ENCODE assay signal across 8 cellular contexts in the genomic region with DNA sequence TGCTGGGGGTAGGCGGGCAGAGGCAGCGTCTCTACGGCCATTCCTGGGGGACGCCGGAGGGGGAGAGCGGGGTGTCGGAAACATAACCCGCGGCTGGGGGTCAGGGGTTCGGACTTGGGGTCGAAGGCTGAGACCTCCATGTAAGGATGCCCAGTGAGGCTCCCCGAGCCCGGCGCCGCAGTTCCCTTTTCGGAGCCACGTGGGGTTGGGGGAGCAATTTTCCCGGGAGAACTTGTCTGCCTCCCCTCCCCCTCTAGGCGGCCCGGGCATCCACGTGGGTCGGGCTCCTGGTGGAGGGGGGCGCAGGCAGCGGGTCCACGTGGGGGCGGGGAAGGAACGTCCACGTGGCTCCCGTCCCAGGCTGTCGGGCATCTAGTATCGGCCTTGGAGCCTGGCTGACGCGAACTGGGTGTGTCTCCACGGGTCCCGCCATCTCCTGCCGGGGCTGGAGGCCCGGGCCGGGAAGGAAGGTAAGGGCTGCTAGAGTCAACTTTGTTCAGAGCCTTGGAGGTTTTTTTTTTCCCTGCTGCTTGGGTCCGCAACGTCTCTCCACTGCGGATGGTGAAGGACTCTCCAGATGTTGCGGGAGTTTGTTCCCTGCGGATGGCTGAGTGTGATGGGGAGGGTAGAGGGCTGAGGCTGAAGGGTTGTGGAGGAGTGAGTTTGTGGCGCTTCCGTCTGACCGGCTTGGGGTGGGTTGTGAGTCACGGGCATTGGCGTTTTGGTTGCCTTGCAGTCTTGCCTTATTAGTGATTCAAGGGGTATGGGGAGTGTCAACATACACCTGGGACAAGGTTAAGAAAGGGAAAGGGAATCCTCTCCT. TPM values are rescaled to one million over a fixed set of nuclear protein-coding genes. Genes with fewer than 3 reads are reported as not detected.
A peak's percentile ranks its signal among the peaks of the same experiment; 100 is the strongest.
DNase-seq lines count a peak whose midpoint lies in the region; ATAC-seq, FAIRE-seq and TF ChIP-seq lines count a peak whose summit lies in the region.

No MANE protein-coding gene starts in this region.

- no peak for TF ChIP-seq RAD21 in A549 (conservative IDR thresholded peaks at IDR 0.05 in 1 of 2, IDR thresholded peaks at IDR 0.05 in 1 of 2)

- H3K9me3 Mint-ChIP-seq in activated CD4-positive, alpha-beta T cell treated with anti-CD3 and anti-CD28 coated beads, Interleukin-2, amount 10 ng/mL, durations not matched to agents 24 days and 14 days, result no peaks in the 10 kb centered on the region

- no peak for TF ChIP-seq CTCF in A549 (IDR thresholded peaks at IDR 0.05)
- no peak for TF ChIP-seq CTCF in lower leg skin (IDR thresholded peaks at IDR 0.05)

- DNase-seq in A549 (ENCODE audit: low read depth in 1 of 2, low spot score in 1 of 2), result peak; percentile 87 to 90
- DNase-seq in NCI-H1092 (lab: John Stamatoyannopoulos, UW), result peak; percentile 35
- peak; percentile 86 for DNase-seq in activated CD4-positive, alpha-beta T cell treated with anti-CD3 and anti-CD28 coated beads, Interleukin-2, amount 10 ng/mL, durations not matched to agents 24 days and 14 days
- DNase-seq in ecto neural progenitor cell (ENCODE audit: low spot score), result peak; percentile 77
- peak; percentile 49 to 93 for DNase-seq in lower leg skin (ENCODE audit: low spot score in 2 of 2)
- DNase-seq in stimulated activated CD4-positive, alpha-beta T cell treated with anti-CD3 and anti-CD28 coated beads, Interleukin-4, amount 100 ng/mL, for 4 hours, result peak; percentile 70 to 73

- no peaks in the 10 kb centered on the region for H3K27me3 Mint-ChIP-seq in activated CD4-positive, alpha-beta T cell treated with anti-CD3 and anti-CD28 coated beads, Interleukin-2, amount 10 ng/mL, durations not matched to agents 24 days and 14 days

- FAIRE-seq in A549 (lab: Jason Lieb, UNC), result no peak

- intact Hi-C loops in activated CD4-positive, alpha-beta T cell treated with anti-CD3 and anti-CD28 coated beads, Interleukin-2, amount 10 ng/mL, durations not matched to agents 24 days and 14 days (cut with micrococcal nuclease), result loop anchor here (2.0 to 5.0 kb wide), 2 partner anchors 77 to 316 kb away; partner anchors contain the start of genes ARMH3 and OGA
- intact Hi-C loops in lower leg skin (cut with DNase I; ENCODE audit: low total_unique reads), result no loop called here

- H3K4me2 ChIP-seq in A549, result peak overlapping the region; percentile 98

- H3K27ac ChIP-seq in A549, result peak overlapping the region; percentile 98 to 99

- H3K4me3 Mint-ChIP-seq in activated CD4-positive, alpha-beta T cell treated with anti-CD3 and anti-CD28 coated beads, Interleukin-2, amount 10 ng/mL, durations not matched to agents 24 days and 14 days, result peak overlapping the region; percentile 97

- H3K27ac Mint-ChIP-seq in activated CD4-positive, alpha-beta T cell treated with anti-CD3 and anti-CD28 coated beads, Interleukin-2, amount 10 ng/mL, durations not matched to agents 24 days and 14 days, result peak overlapping the region; percentile 100

- peaks cover 39% of the 10 kb centered on the region for H3K36me3 Mint-ChIP-seq in activated CD4-positive, alpha-beta T cell treated with anti-CD3 and anti-CD28 coated beads, Interleukin-2, amount 10 ng/mL, durations not matched to agents 24 days and 14 days (ENCODE audit: low read depth)

- no peak for TF ChIP-seq EP300 in A549 (IDR thresholded peaks at IDR 0.05)

- CTCF ChIA-PET in A549 (lab: Yijun Ruan, JAX), result no interaction called here

- no peaks in the 10 kb centered on the region for H3K9me3 ChIP-seq in A549

- ATAC-seq in A549, result peak; percentile 72 to 74
- peak; percentile 19 for ATAC-seq in GM18502 (IDR thresholded peaks at IDR 0.05; ENCODE audit: poor library complexity, unreplicated experiment)
- no peak for ATAC-seq in HG02885 (IDR thresholded peaks at IDR 0.05; ENCODE audit: poor library complexity, unreplicated experiment)

- H3K4me1 ChIP-seq in A549, result peaks cover 35% of the 10 kb centered on the region

- H3K4me3 ChIP-seq in A549 (peak overlapping the region; percentile 92), lower leg skin (ENCODE audit: low read depth, poor library complexity, severe bottlenecking) (peak overlapping the region; percentile 80)

- POLR2A ChIA-PET in A549 (lab: Yijun Ruan, JAX), result no interaction called here

- no peak for TF ChIP-seq POLR2A in A549 (IDR thresholded peaks at IDR 0.05; ENCODE audit: low read length)
- TF ChIP-seq POLR2A in lower leg skin (IDR thresholded peaks at IDR 0.05), result no peak

- peaks cover 33% of the 10 kb centered on the region for H3K4me1 Mint-ChIP-seq in activated CD4-positive, alpha-beta T cell treated with anti-CD3 and anti-CD28 coated beads, Interleukin-2, amount 10 ng/mL, durations not matched to agents 24 days and 14 days

- 2% methylated on average over 26 of the region's 48 CpGs for WGBS in A549 (ENCODE audit: missing lambda C conversion rate)
- WGBS in lower leg skin, 2 donors, result 1 to 2% methylated on average over 27 to 40 of the region's 48 CpGs

TF ChIP-seq in A549, 52 proteins besides CTCF, POLR2A, EP300 and RAD21 (continues in another document):
- TF ChIP-seq ESRRA (IDR thresholded peaks at IDR 0.05; ENCODE audit: borderline replicate concordance, low read length) (no peak), MAFK (IDR thresholded peaks at IDR 0.05; ENCODE audit: partially characterized antibody) (no peak), NPAS2 (CRISPR knock-in tag; IDR thresholded peaks at IDR 0.05; ENCODE audit: borderline replicate concordance) (peak; percentile 28; the same call in 1 of the 2 replicates), TFCP2L1 (CRISPR knock-in tag; IDR thresholded peaks at IDR 0.05) (peak; percentile 24; the same call in 1 of the 2 replicates), ZFP36 (IDR thresholded peaks at IDR 0.05; ENCODE audit: borderline replicate concordance, partially characterized antibody) (no peak), ELK1 (IDR thresholded peaks at IDR 0.05; ENCODE audit: low read depth, low read length) (no peak), CHD2 (IDR thresholded peaks at IDR 0.05; ENCODE audit: low read length, partially characterized antibody) (peak; percentile 63), EHMT2 (IDR thresholded peaks at IDR 0.05; ENCODE audit: low read depth) (no peak), KDM5A (IDR thresholded peaks at IDR 0.05) (no peak), HOXB13 (CRISPR knock-in tag; IDR thresholded peaks at IDR 0.05; ENCODE audit: low read depth) (no peak), ZSCAN20 (CRISPR knock-in tag; IDR thresholded peaks at IDR 0.05) (no peak), RARB (CRISPR knock-in tag; IDR thresholded peaks at IDR 0.05) (no peak), MYC (IDR thresholded peaks at IDR 0.05; ENCODE audit: borderline replicate concordance, low read length) (peak; percentile 100), HDAC2 (IDR thresholded peaks at IDR 0.05) (no peak), FOSB (CRISPR knock-in tag; IDR thresholded peaks at IDR 0.05) (no peak)
- TF ChIP-seq, protein P1, sequence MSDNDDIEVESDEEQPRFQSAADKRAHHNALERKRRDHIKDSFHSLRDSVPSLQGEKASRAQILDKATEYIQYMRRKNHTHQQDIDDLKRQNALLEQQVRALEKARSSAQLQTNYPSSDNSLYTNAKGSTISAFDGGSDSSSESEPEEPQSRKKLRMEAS (IDR thresholded peaks at IDR 0.05), result peak; percentile 99
- TF ChIP-seq, protein P2, sequence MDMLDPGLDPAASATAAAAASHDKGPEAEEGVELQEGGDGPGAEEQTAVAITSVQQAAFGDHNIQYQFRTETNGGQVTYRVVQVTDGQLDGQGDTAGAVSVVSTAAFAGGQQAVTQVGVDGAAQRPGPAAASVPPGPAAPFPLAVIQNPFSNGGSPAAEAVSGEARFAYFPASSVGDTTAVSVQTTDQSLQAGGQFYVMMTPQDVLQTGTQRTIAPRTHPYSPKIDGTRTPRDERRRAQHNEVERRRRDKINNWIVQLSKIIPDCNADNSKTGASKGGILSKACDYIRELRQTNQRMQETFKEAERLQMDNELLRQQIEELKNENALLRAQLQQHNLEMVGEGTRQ (IDR thresholded peaks at IDR 0.05), result peak; percentile 87

RNA-seq across cellular contexts. Expression of gene PPRC1, which starts 0.7 kb away (rescaled TPM):
- 27.0 and 34.1 TPM in 2 replicates for polyA plus RNA-seq in A549 (2011; rRNA removed)
- polyA plus RNA-seq in A549 (2012; cell fraction: cytosol; rRNA removed), result 42.6 and 53.3 TPM in 2 replicates
- 149 and 152 TPM in 2 replicates for polyA plus RNA-seq in A549 (2012; cell fraction: nucleus; rRNA removed)
- polyA plus RNA-seq in A549 (2017; fragmentation: RNase III; extraction: RNeasy Plus Mini Kit Qiagen cat#74134 plus additional on column Dnase treatment), result 43.9 to 49.1 TPM (median 44.1 TPM) in 3 replicates
- polyA minus RNA-seq in A549 (2011; rRNA and poly(A)+ RNA removed), result 59.6 and 71.3 TPM in 2 replicates
- total RNA-seq in activated CD4-positive, alpha-beta T cell treated with anti-CD3 and anti-CD28 coated beads, Interleukin-2, amount 10 ng/mL, durations not matched to agents 24 days and 14 days, result 111 and 113 TPM in 2 replicates
- total RNA-seq in lower leg skin, result 10 to 100 TPM; 23.5 to 48.1 (median 24.3) TPM

RNA-seq across cellular contexts. Expression of gene LDB1, which starts 13.4 kb away (rescaled TPM):
- polyA plus RNA-seq in A549 (2011; rRNA removed), result 47.0 and 47.5 TPM in 2 replicates
- 47.6 and 55.4 TPM in 2 replicates for polyA plus RNA-seq in A549 (2012; cell fraction: cytosol; rRNA removed)
- polyA plus RNA-seq in A549 (2012; cell fraction: nucleus; rRNA removed), result 145 and 151 TPM in 2 replicates
- polyA plus RNA-seq in A549 (2017; fragmentation: RNase III; extraction: RNeasy Plus Mini Kit Qiagen cat#74134 plus additional on column Dnase treatment), result 33.3 to 37.3 TPM (median 37.2 TPM) in 3 replicates
- polyA minus RNA-seq in A549 (2011; rRNA and poly(A)+ RNA removed), result 63.4 and 69.4 TPM in 2 replicates
- 76.4 and 78.2 TPM in 2 replicates for total RNA-seq in activated CD4-positive, alpha-beta T cell treated with anti-CD3 and anti-CD28 coated beads, Interleukin-2, amount 10 ng/mL, durations not matched to agents 24 days and 14 days
- 100 to 1,000 TPM in 2 of 4 donors, 10 to 100 TPM in 2; 80.3 to 109 (median 102) TPM for total RNA-seq in lower leg skin

RNA-seq across cellular contexts. Expression of gene NOLC1, which starts 18.6 kb away (rescaled TPM):
- polyA plus RNA-seq in A549 (2011; rRNA removed) (128 and 188 TPM in 2 replicates), A549 (2017; fragmentation: RNase III; extraction: RNeasy Plus Mini Kit Qiagen cat#74134 plus additional on column Dnase treatment) (123 to 155 TPM (median 129 TPM) in 3 replicates)
- 98.0 and 113 TPM in 2 replicates for polyA plus RNA-seq in A549 (2012; cell fraction: cytosol; rRNA removed)
- 76.9 and 103 TPM in 2 replicates for polyA plus RNA-seq in A549 (2012; cell fraction: nucleus; rRNA removed)
- 65.4 and 65.9 TPM in 2 replicates for polyA minus RNA-seq in A549 (2011; rRNA and poly(A)+ RNA removed)
- 268 and 281 TPM in 2 replicates for total RNA-seq in activated CD4-positive, alpha-beta T cell treated with anti-CD3 and anti-CD28 coated beads, Interleukin-2, amount 10 ng/mL, durations not matched to agents 24 days and 14 days
- 10 to 100 TPM; 25.7 to 41.9 (median 39.1) TPM for total RNA-seq in lower leg skin

Comparison
In these comparisons a context has a peak if more than half of its experiments do, and no peak if none do; other contexts are left out.
1. DNase-seq: peak in every context shown above with its lines; median percentile 88 in A549; 86 in activated CD4-positive, alpha-beta T cell treated with anti-CD3 and anti-CD28 coated beads, Interleukin-2, amount 10 ng/mL, durations not matched to agents 24 days and 14 days; 77 in ecto neural progenitor cell; 72 in stimulated activated CD4-positive, alpha-beta T cell treated with anti-CD3 and anti-CD28 coated beads, Interleukin-4, amount 100 ng/mL, for 4 hours; 71 in lower leg skin; 35 in NCI-H1092.